ENCODE assay signal across 1 cellular context in genomic region chr10:23439920-23440875, GRCh38.
TF ChIP-seq lines count a peak whose summit lies in the region.

No MANE protein-coding gene starts in this region.

TF ChIP-seq in HEK293, 187 proteins besides CTCF, POLR2A, EP300 and RAD21 (continued from another document and continues in another):
- no peak for TF ChIP-seq REST (tag by site-specific recombination; IDR thresholded peaks at IDR 0.05)
- TF ChIP-seq SCRT1 (tag by site-specific recombination; IDR thresholded peaks at IDR 0.05; ENCODE audit: borderline replicate concordance), result no peak
- TF ChIP-seq ZNF341 (tag by site-specific recombination; IDR thresholded peaks at IDR 0.05; ENCODE audit: low read depth), result no peak
- peak; percentile 76; the same call in 1 of the 2 replicates for TF ChIP-seq ZNF394 (tag by site-specific recombination; IDR thresholded peaks at IDR 0.05; ENCODE audit: borderline replicate concordance)
- TF ChIP-seq INSM2 (tag by site-specific recombination; IDR thresholded peaks at IDR 0.05), result no peak
- TF ChIP-seq ZNF518A (tag by site-specific recombination; conservative IDR thresholded peaks at IDR 0.05; ENCODE audit: low read depth), result no peak
- no peak for TF ChIP-seq HOXA7 (CRISPR knock-in tag; IDR thresholded peaks at IDR 0.05; ENCODE audit: borderline replicate concordance)
- no peak for TF ChIP-seq SETDB1 (IDR thresholded peaks at IDR 0.05; ENCODE audit: insufficient read length, low read length)
- TF ChIP-seq KLF10 (tag by site-specific recombination; IDR thresholded peaks at IDR 0.05), result 0 out of 2 replicates have a peak, but pooled peaks have one; percentile 30
- 0 out of 2 replicates have a peak, but pooled peaks have one; percentile 19 for TF ChIP-seq PATZ1 (tag by site-specific recombination; IDR thresholded peaks at IDR 0.05)
- TF ChIP-seq ZNF248 (tag by site-specific recombination; IDR thresholded peaks at IDR 0.05), result no peak
- no peak for TF ChIP-seq AEBP2 (tag by site-specific recombination; IDR thresholded peaks at IDR 0.05; ENCODE audit: borderline replicate concordance)
- TF ChIP-seq KLF16 (tag by site-specific recombination; IDR thresholded peaks at IDR 0.05), result no peak
- TF ChIP-seq ZNF354C (tag by site-specific recombination; IDR thresholded peaks at IDR 0.05; ENCODE audit: borderline replicate concordance, low read depth), result no peak
- no peak for TF ChIP-seq ZNF768 (tag by site-specific recombination; IDR thresholded peaks at IDR 0.05)
- no peak for TF ChIP-seq ZNF449 (tag by site-specific recombination; IDR thresholded peaks at IDR 0.05)
- TF ChIP-seq ZNF48 (tag by site-specific recombination; IDR thresholded peaks at IDR 0.05), result no peak
- TF ChIP-seq ZNF335 (tag by site-specific recombination; conservative IDR thresholded peaks at IDR 0.05), result peak; percentile 43
- TF ChIP-seq ZBTB11 (tag by site-specific recombination; conservative IDR thresholded peaks at IDR 0.05; ENCODE audit: low read depth), result no peak
- TF ChIP-seq ZNF521 (tag by site-specific recombination; IDR thresholded peaks at IDR 0.05), result no peak
- TF ChIP-seq ZNF747 (tag by site-specific recombination; IDR thresholded peaks at IDR 0.05), result no peak
- no peak for TF ChIP-seq ZBTB10 (tag by site-specific recombination; IDR thresholded peaks at IDR 0.05)
- no peak for TF ChIP-seq ZNF114 (tag by site-specific recombination; IDR thresholded peaks at IDR 0.05)
- TF ChIP-seq ZSCAN5A (tag by site-specific recombination; IDR thresholded peaks at IDR 0.05), result no peak
- peak; percentile 77 for TF ChIP-seq ZBTB20 (tag by site-specific recombination; IDR thresholded peaks at IDR 0.05)
- no peak for TF ChIP-seq ZNF621 (tag by site-specific recombination; IDR thresholded peaks at IDR 0.05)
